Comparison of ENCODE assay signal across 1 cellular context in the genomic region with DNA sequence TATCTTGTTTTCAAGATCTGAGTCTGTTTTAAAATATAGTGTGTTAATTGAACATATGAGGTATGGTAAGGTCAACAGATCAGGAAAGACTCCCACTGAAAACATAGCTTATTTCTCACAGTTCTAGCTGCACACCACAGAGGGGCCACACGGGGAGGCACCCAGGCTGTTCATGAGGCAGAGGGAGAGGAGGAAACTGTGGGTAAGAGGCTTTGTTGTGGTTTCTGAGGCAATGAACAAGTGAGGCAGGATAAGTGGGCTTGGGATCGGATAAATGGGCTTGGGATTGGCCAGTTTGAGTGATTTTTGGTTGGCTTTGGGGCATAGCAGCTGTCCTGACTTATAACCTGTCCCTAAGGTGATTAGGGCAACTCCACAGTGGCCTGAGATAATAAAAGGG.
TF ChIP-seq lines count a peak whose summit lies in the region.

No MANE protein-coding gene starts in this region.

TF ChIP-seq in HepG2, 621 proteins besides CTCF, POLR2A, EP300 and RAD21 (continued from another document):
- TF ChIP-seq, protein P1, sequence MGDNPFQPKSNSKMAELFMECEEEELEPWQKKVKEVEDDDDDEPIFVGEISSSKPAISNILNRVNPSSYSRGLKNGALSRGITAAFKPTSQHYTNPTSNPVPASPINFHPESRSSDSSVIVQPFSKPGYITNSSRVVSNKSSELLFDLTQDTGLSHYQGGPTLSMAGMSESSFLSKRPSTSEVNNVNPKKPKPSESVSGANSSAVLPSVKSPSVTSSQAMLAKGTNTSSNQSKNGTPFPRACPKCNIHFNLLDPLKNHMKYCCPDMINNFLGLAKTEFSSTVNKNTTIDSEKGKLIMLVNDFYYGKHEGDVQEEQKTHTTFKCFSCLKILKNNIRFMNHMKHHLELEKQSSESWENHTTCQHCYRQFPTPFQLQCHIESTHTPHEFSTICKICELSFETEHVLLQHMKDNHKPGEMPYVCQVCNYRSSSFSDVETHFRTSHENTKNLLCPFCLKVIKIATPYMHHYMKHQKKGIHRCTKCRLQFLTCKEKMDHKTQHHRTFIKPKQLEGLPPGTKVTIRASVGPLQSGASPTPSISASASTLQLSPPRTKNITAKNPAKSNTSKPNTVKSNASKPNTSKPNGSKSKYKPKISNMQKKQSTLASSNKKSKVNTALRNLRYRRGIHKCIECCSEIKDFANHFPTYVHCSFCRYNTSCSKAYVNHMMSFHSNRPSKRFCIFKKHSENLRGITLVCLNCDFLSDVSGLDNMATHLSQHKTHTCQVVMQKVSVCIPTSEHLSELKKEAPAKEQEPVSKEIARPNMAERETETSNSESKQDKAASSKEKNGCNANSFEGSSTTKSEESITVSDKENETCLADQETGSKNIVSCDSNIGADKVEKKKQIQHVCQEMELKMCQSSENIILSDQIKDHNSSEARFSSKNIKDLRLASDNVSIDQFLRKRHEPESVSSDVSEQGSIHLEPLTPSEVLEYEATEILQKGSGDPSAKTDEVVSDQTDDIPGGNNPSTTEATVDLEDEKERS (CRISPR knock-in tag; IDR thresholded peaks at IDR 0.05), result no peak
- TF ChIP-seq, protein P2, sequence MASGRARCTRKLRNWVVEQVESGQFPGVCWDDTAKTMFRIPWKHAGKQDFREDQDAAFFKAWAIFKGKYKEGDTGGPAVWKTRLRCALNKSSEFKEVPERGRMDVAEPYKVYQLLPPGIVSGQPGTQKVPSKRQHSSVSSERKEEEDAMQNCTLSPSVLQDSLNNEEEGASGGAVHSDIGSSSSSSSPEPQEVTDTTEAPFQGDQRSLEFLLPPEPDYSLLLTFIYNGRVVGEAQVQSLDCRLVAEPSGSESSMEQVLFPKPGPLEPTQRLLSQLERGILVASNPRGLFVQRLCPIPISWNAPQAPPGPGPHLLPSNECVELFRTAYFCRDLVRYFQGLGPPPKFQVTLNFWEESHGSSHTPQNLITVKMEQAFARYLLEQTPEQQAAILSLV (CRISPR knock-in tag; IDR thresholded peaks at IDR 0.05; ENCODE audit: borderline replicate concordance), result no peak
- no peak for TF ChIP-seq ERF (CRISPR knock-in tag; IDR thresholded peaks at IDR 0.05)
- TF ChIP-seq, protein P3, sequence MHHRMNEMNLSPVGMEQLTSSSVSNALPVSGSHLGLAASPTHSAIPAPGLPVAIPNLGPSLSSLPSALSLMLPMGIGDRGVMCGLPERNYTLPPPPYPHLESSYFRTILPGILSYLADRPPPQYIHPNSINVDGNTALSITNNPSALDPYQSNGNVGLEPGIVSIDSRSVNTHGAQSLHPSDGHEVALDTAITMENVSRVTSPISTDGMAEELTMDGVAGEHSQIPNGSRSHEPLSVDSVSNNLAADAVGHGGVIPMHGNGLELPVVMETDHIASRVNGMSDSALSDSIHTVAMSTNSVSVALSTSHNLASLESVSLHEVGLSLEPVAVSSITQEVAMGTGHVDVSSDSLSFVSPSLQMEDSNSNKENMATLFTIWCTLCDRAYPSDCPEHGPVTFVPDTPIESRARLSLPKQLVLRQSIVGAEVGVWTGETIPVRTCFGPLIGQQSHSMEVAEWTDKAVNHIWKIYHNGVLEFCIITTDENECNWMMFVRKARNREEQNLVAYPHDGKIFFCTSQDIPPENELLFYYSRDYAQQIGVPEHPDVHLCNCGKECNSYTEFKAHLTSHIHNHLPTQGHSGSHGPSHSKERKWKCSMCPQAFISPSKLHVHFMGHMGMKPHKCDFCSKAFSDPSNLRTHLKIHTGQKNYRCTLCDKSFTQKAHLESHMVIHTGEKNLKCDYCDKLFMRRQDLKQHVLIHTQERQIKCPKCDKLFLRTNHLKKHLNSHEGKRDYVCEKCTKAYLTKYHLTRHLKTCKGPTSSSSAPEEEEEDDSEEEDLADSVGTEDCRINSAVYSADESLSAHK (CRISPR knock-in tag; IDR thresholded peaks at IDR 0.05; ENCODE audit: borderline replicate concordance), result no peak
- TF ChIP-seq, protein P4, sequence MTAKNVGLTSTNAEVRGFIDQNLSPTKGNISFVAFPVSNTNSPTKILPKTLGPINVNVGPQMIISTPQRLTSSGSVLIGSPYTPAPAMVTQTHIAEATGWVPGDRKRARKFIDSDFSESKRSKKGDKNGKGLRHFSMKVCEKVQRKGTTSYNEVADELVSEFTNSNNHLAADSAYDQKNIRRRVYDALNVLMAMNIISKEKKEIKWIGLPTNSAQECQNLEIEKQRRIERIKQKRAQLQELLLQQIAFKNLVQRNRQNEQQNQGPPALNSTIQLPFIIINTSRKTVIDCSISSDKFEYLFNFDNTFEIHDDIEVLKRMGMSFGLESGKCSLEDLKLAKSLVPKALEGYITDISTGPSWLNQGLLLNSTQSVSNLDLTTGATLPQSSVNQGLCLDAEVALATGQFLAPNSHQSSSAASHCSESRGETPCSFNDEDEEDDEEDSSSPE (CRISPR knock-in tag; IDR thresholded peaks at IDR 0.05), result no peak
- TF ChIP-seq SATB2 (CRISPR knock-in tag; IDR thresholded peaks at IDR 0.05), result no peak
